ENCODE assay signal across 16 cellular contexts in genomic region chrX:154115071-154115470, GRCh38. TPM values are rescaled to one million over a fixed set of nuclear protein-coding genes. Genes with fewer than 3 reads are reported as not detected.
DNase-seq lines count a peak whose midpoint lies in the region; ATAC-seq lines count a peak whose summit lies in the region.
"Had no signal": no experiment of that assay in that cellular context is flagged by ENCODE, and none has a peak within 500 bp of the region (broad histone marks: within the 10 kb centered on the region; RNA-seq: fewer than 3 reads in every experiment).

No MANE protein-coding gene starts in this region.

- DNase-seq in activated CD4-positive, alpha-beta memory T cell treated with anti-CD3 and anti-CD28 coated beads, Interleukin-2, amount 10 ng/mL, durations not matched to agents 7 days and 5 days: no peak
- no peak for DNase-seq in activated CD4-positive, alpha-beta memory T cell treated with anti-CD3 and anti-CD28 coated beads for 36 hours
- DNase-seq in T-helper 17 cell: no peak
- DNase-seq in effector memory CD8-positive, alpha-beta T cell: no peak
- no peak for DNase-seq in natural killer cell treated with Interleukin-12 subunit alpha and Interleukin-12 subunit beta and Interleukin-15 and Interleukin-18, amount 100 ng/mL, for 72 hours (ENCODE audit: low spot score)
- no peak for DNase-seq in activated CD4-positive, CD25-positive, alpha-beta regulatory T cell treated with anti-CD3 and anti-CD28 coated beads, Interleukin-2, amount 50 U/mL, for 72 hours
- DNase-seq: C1 segment of cervical spinal cord; CD4-positive, alpha-beta T cell; DMS79; GOT3; H9 had no signal

- POLR2A ChIA-PET in activated CD4-positive, alpha-beta memory T cell treated with anti-CD3 and anti-CD28 coated beads, Interleukin-2, amount 10 ng/mL, durations not matched to agents 7 days and 5 days (lab: Charles Lee): no interaction called here
- POLR2A ChIA-PET in activated CD4-positive, alpha-beta memory T cell treated with anti-CD3 and anti-CD28 coated beads for 36 hours (lab: Charles Lee): interaction anchor here (1.4 kb wide), 1 partner anchor 15 kb away, joined by 3 read pairs; no protein-coding TSS in a partner anchor

- CTCF ChIA-PET in activated CD4-positive, alpha-beta memory T cell treated with anti-CD3 and anti-CD28 coated beads, Interleukin-2, amount 10 ng/mL, durations not matched to agents 7 days and 5 days (lab: Charles Lee): no interaction called here
- CTCF ChIA-PET in activated CD4-positive, alpha-beta memory T cell treated with anti-CD3 and anti-CD28 coated beads for 36 hours (lab: Charles Lee): no interaction called here

- no peak overlapping the region for H3K4me3 Mint-ChIP-seq in activated CD4-positive, alpha-beta memory T cell treated with anti-CD3 and anti-CD28 coated beads, Interleukin-2, amount 10 ng/mL, durations not matched to agents 7 days and 5 days
- no peak overlapping the region for H3K4me3 Mint-ChIP-seq in activated CD4-positive, alpha-beta memory T cell treated with anti-CD3 and anti-CD28 coated beads for 36 hours
- H3K4me3 Mint-ChIP-seq in T-helper 17 cell: no peak overlapping the region
- no peak overlapping the region for H3K4me3 Mint-ChIP-seq in effector memory CD8-positive, alpha-beta T cell
- H3K4me3 Mint-ChIP-seq in natural killer cell treated with Interleukin-12 subunit alpha and Interleukin-12 subunit beta and Interleukin-15 and Interleukin-18, amount 100 ng/mL, for 72 hours: peak overlapping the region; percentile 27
- H3K4me3 Mint-ChIP-seq: B cell; CD4-positive, alpha-beta T cell; H9 had no signal

- peaks cover 6% of the 10 kb centered on the region for H3K27me3 Mint-ChIP-seq in activated CD4-positive, alpha-beta memory T cell treated with anti-CD3 and anti-CD28 coated beads, Interleukin-2, amount 10 ng/mL, durations not matched to agents 7 days and 5 days
- no peaks in the 10 kb centered on the region for H3K27me3 Mint-ChIP-seq in activated CD4-positive, alpha-beta memory T cell treated with anti-CD3 and anti-CD28 coated beads for 36 hours
- H3K27me3 Mint-ChIP-seq in T-helper 17 cell: no peaks in the 10 kb centered on the region
- no peaks in the 10 kb centered on the region for H3K27me3 Mint-ChIP-seq in effector memory CD8-positive, alpha-beta T cell
- H3K27me3 Mint-ChIP-seq in natural killer cell treated with Interleukin-12 subunit alpha and Interleukin-12 subunit beta and Interleukin-15 and Interleukin-18, amount 100 ng/mL, for 72 hours: peaks cover 0 to 8% of the 10 kb centered on the region in 2 donors
- H3K27me3 Mint-ChIP-seq: B cell; CD4-positive, alpha-beta T cell had no signal

- intact Hi-C loops in activated CD4-positive, alpha-beta memory T cell treated with anti-CD3 and anti-CD28 coated beads for 36 hours (cut with micrococcal nuclease): no loop called here

- H3K27ac Mint-ChIP-seq in activated CD4-positive, alpha-beta memory T cell treated with anti-CD3 and anti-CD28 coated beads, Interleukin-2, amount 10 ng/mL, durations not matched to agents 7 days and 5 days: peak overlapping the region; percentile 62
- no peak overlapping the region for H3K27ac Mint-ChIP-seq in activated CD4-positive, alpha-beta memory T cell treated with anti-CD3 and anti-CD28 coated beads for 36 hours
- H3K27ac Mint-ChIP-seq in T-helper 17 cell: peak overlapping the region; percentile 51
- H3K27ac Mint-ChIP-seq in effector memory CD8-positive, alpha-beta T cell: peak overlapping the region in 1 of 2 donors; percentile 74
- H3K27ac Mint-ChIP-seq in natural killer cell treated with Interleukin-12 subunit alpha and Interleukin-12 subunit beta and Interleukin-15 and Interleukin-18, amount 100 ng/mL, for 72 hours: peak overlapping the region in 1 of 2 donors; percentile 46
- H3K27ac Mint-ChIP-seq: B cell; CD4-positive, alpha-beta T cell; H9 had no signal

- H3K9me3 ChIP-seq in T-helper 17 cell (ENCODE audit: control insufficient read depth, low read length, poor library complexity, severe bottlenecking): no peaks in the 10 kb centered on the region

- ATAC-seq in T-helper 17 cell (no peak), GM18517 (IDR thresholded peaks at IDR 0.05; ENCODE audit: unreplicated experiment) (no peak)
- ATAC-seq in effector memory CD8-positive, alpha-beta T cell (replicated peaks): peak; percentile 35
- peak in 1 of 2 donors; percentile 33 for ATAC-seq in natural killer cell treated with Interleukin-12 subunit alpha and Interleukin-12 subunit beta and Interleukin-15 and Interleukin-18, amount 100 ng/mL, for 72 hours
- ATAC-seq: GM12878 had no signal

- H3K4me1 Mint-ChIP-seq in activated CD4-positive, alpha-beta memory T cell treated with anti-CD3 and anti-CD28 coated beads, Interleukin-2, amount 10 ng/mL, durations not matched to agents 7 days and 5 days: peaks cover 5% of the 10 kb centered on the region
- H3K4me1 Mint-ChIP-seq in activated CD4-positive, alpha-beta memory T cell treated with anti-CD3 and anti-CD28 coated beads for 36 hours (ENCODE audit: low read depth): peaks cover 9% of the 10 kb centered on the region
- peaks cover 16% of the 10 kb centered on the region for H3K4me1 Mint-ChIP-seq in T-helper 17 cell
- peaks cover 0 to 15% of the 10 kb centered on the region in 2 donors for H3K4me1 Mint-ChIP-seq in effector memory CD8-positive, alpha-beta T cell (ENCODE audit: low read depth in 2 of 2)
- H3K4me1 Mint-ChIP-seq in natural killer cell treated with Interleukin-12 subunit alpha and Interleukin-12 subunit beta and Interleukin-15 and Interleukin-18, amount 100 ng/mL, for 72 hours (ENCODE audit: low read depth in 2 of 2): peaks cover under 1 to 9% of the 10 kb centered on the region in 2 donors

- H3K9me3 Mint-ChIP-seq in activated CD4-positive, alpha-beta memory T cell treated with anti-CD3 and anti-CD28 coated beads, Interleukin-2, amount 10 ng/mL, durations not matched to agents 7 days and 5 days: no peaks in the 10 kb centered on the region
- H3K9me3 Mint-ChIP-seq in activated CD4-positive, alpha-beta memory T cell treated with anti-CD3 and anti-CD28 coated beads for 36 hours: no peaks in the 10 kb centered on the region
- no peaks in the 10 kb centered on the region for H3K9me3 Mint-ChIP-seq in effector memory CD8-positive, alpha-beta T cell
- H3K9me3 Mint-ChIP-seq in natural killer cell treated with Interleukin-12 subunit alpha and Interleukin-12 subunit beta and Interleukin-15 and Interleukin-18, amount 100 ng/mL, for 72 hours: no peaks in the 10 kb centered on the region
- H3K9me3 Mint-ChIP-seq: CD4-positive, alpha-beta T cell had no signal

- H3K36me3 Mint-ChIP-seq in activated CD4-positive, alpha-beta memory T cell treated with anti-CD3 and anti-CD28 coated beads, Interleukin-2, amount 10 ng/mL, durations not matched to agents 7 days and 5 days (ENCODE audit: low read depth): no peaks in the 10 kb centered on the region
- no peaks in the 10 kb centered on the region for H3K36me3 Mint-ChIP-seq in activated CD4-positive, alpha-beta memory T cell treated with anti-CD3 and anti-CD28 coated beads for 36 hours
- no peaks in the 10 kb centered on the region for H3K36me3 Mint-ChIP-seq in T-helper 17 cell (ENCODE audit: low read depth)
- no peaks in the 10 kb centered on the region for H3K36me3 Mint-ChIP-seq in effector memory CD8-positive, alpha-beta T cell (ENCODE audit: insufficient read depth)
- H3K36me3 Mint-ChIP-seq in natural killer cell treated with Interleukin-12 subunit alpha and Interleukin-12 subunit beta and Interleukin-15 and Interleukin-18, amount 100 ng/mL, for 72 hours: no peaks in the 10 kb centered on the region

RNA-seq across cellular contexts. Expression of gene MECP2, which starts 17.6 kb away (rescaled TPM):
- 10 to 100 TPM; 80.7 to 83.0 TPM for total RNA-seq in activated CD4-positive, alpha-beta memory T cell treated with anti-CD3 and anti-CD28 coated beads, Interleukin-2, amount 10 ng/mL, durations not matched to agents 7 days and 5 days
- 10 to 100 TPM; 50.8 to 51.0 TPM for total RNA-seq in activated CD4-positive, alpha-beta memory T cell treated with anti-CD3 and anti-CD28 coated beads for 36 hours
- 100 to 1,000 TPM; 148 to 160 TPM for total RNA-seq in T-helper 17 cell
- total RNA-seq in natural killer cell treated with Interleukin-12 subunit alpha and Interleukin-12 subunit beta and Interleukin-15 and Interleukin-18, amount 100 ng/mL, for 72 hours: 100 to 1,000 TPM in 1 of 2 donors, 10 to 100 TPM in 1; 65.5 to 103 TPM

RNA-seq across cellular contexts. Expression of gene OPN1LW, which starts 29.0 kb away (rescaled TPM):
- not detected for total RNA-seq in activated CD4-positive, alpha-beta memory T cell treated with anti-CD3 and anti-CD28 coated beads, Interleukin-2, amount 10 ng/mL, durations not matched to agents 7 days and 5 days
- not detected for total RNA-seq in activated CD4-positive, alpha-beta memory T cell treated with anti-CD3 and anti-CD28 coated beads for 36 hours
- not detected for total RNA-seq in T-helper 17 cell
- not detected for total RNA-seq in natural killer cell treated with Interleukin-12 subunit alpha and Interleukin-12 subunit beta and Interleukin-15 and Interleukin-18, amount 100 ng/mL, for 72 hours
- total RNA-seq: B cell; CD4-positive, alpha-beta T cell; G401; GM12878; H9; HT-29 had no signal
